ENCODE assay signal across 1 cellular context in the genomic region with DNA sequence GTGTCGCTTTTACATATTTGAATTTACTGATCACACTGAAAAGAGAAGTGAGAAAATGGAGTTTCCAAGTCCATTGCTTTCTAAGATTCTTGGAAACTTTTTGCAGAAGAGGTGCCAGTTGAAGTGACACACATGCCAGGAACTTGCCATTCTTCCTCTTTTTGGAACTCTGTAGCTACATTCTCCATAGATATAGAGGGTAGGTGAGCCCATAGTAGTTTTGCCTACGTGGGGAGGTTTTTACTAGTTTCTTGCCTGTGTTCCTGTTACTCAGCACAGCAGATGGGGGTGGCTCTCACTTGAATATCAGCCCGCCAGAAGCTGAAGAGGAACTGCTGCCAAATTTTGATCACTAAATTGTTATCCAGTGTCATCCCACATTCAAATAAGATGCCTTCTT.
TF ChIP-seq lines count a peak whose summit lies in the region.

No MANE protein-coding gene starts in this region.

TF ChIP-seq in GM12878, 131 proteins besides CTCF, POLR2A, EP300 and RAD21:
- no peak for TF ChIP-seq ZNF592 (IDR thresholded peaks at IDR 0.05)
- TF ChIP-seq ATF7 (IDR thresholded peaks at IDR 0.05; ENCODE audit: low read depth) = no peak
- no peak for TF ChIP-seq BCL11A (IDR thresholded peaks at IDR 0.05; ENCODE audit: low read depth, low read length)
- no peak for TF ChIP-seq SMAD5 (IDR thresholded peaks at IDR 0.05; ENCODE audit: low read depth)
- TF ChIP-seq TCF12 (IDR thresholded peaks at IDR 0.05; ENCODE audit: low read depth, low read length) = no peak
- TF ChIP-seq NR2C1 (IDR thresholded peaks at IDR 0.05) = no peak
- TF ChIP-seq JUND (IDR thresholded peaks at IDR 0.05; ENCODE audit: low read depth, low read length) = no peak
- TF ChIP-seq SIN3A (IDR thresholded peaks at IDR 0.05; ENCODE audit: low read depth, low read length) = no peak
- no peak for TF ChIP-seq CREM (IDR thresholded peaks at IDR 0.05; ENCODE audit: low read depth)
- no peak for TF ChIP-seq FOXM1 (IDR thresholded peaks at IDR 0.05; ENCODE audit: low read depth, low read length)
- TF ChIP-seq IKZF2 (IDR thresholded peaks at IDR 0.05) = peak; percentile 14 to 20; a peak in 1 of 4 replicates
- TF ChIP-seq NRF1 (conservative IDR thresholded peaks at IDR 0.05; ENCODE audit: low read depth, low read length) = no peak
- no peak for TF ChIP-seq GABPA (IDR thresholded peaks at IDR 0.05; ENCODE audit: low read depth)
- no peak for TF ChIP-seq PRDM15 (CRISPR knock-in tag; IDR thresholded peaks at IDR 0.05)
- TF ChIP-seq IKZF1 (conservative IDR thresholded peaks at IDR 0.05) = peak; percentile 32; the same call in 1 of the 2 replicates
